ENCODE assay signal across 16 cellular contexts in the genomic region with DNA sequence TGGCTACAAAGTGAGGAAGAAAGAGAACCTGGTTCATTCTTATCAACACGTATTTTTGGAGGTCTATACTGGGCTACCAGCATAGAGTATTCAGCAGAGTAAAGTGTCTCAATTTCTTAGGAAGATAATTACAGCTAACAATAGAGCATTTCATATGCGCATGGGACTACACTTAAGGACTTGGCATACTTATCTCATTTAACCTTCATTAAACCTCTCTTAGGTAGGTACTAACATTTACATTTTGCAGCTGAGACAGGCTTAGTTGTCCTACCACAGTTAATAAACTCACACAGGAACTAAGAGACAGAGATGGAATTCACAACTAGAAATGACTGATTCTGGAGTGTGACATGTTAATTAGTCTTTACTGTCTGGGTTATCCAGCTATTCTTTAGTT.
DNase-seq lines count a peak whose midpoint lies in the region; TF ChIP-seq lines count a peak whose summit lies in the region.
"Had no signal": no experiment of that assay in that cellular context is flagged by ENCODE, and none has a peak within 500 bp of the region (broad histone marks: within the 10 kb centered on the region; RNA-seq: fewer than 3 reads in every experiment).

No MANE protein-coding gene starts in this region.

- peak overlapping the region; percentile 40 for H3K27ac ChIP-seq in cardiac muscle cell
- no peak overlapping the region for H3K27ac ChIP-seq in left ventricle myocardium inferior (replicated peaks)
- H3K27ac ChIP-seq in HUES64 (ENCODE audit: low read depth, low read length): peak overlapping the region; percentile 50; the same call in 1 of the 2 replicates
- peak overlapping the region; percentile 68 for H3K27ac ChIP-seq in iPS-18a (ENCODE audit: low read length)
- peak overlapping the region; percentile 8 to 10 for H3K27ac ChIP-seq in testis
- H3K27ac ChIP-seq: GM23248, KMS-11, RWPE1, SJSA1 had no signal

- TF ChIP-seq CTCF in cardiac muscle cell (IDR thresholded peaks at IDR 0.05; ENCODE audit: low read depth, low read length): no peak
- TF ChIP-seq CTCF in left ventricle myocardium inferior (IDR thresholded peaks at IDR 0.05; ENCODE audit: borderline replicate concordance): no peak
- TF ChIP-seq CTCF in testis (IDR thresholded peaks at IDR 0.05): no peak

- no peaks in the 10 kb centered on the region for H3K9me3 ChIP-seq in cardiac muscle cell (ENCODE audit: low read depth)
- no peaks in the 10 kb centered on the region for H3K9me3 ChIP-seq in left ventricle myocardium inferior (replicated peaks)
- no peaks in the 10 kb centered on the region for H3K9me3 ChIP-seq in HUES64 (ENCODE audit: insufficient read depth, low read depth, low read length)
- no peaks in the 10 kb centered on the region for H3K9me3 ChIP-seq in iPS-18a (ENCODE audit: control insufficient read depth, low read depth, low read length)
- no peaks in the 10 kb centered on the region for H3K9me3 ChIP-seq in testis
- H3K9me3 ChIP-seq: SJSA1 had no signal

- WGBS in HUES64: 64% methylated on average over 2 of the region's 2 CpGs
- 62 to 77% methylated on average over 2 of the region's 2 CpGs for WGBS in testis, 2 donors

- intact Hi-C loops in left ventricle myocardium inferior (cut with micrococcal nuclease) (no loop called here), testis (cut with DNase I; ENCODE audit: low total_unique reads) (no loop called here)

- no peak for TF ChIP-seq POLR2A in testis (IDR thresholded peaks at IDR 0.05)

- no peak overlapping the region for H3K4me3 ChIP-seq in cardiac muscle cell
- no peak overlapping the region for H3K4me3 ChIP-seq in left ventricle myocardium inferior
- H3K4me3 ChIP-seq in HUES64 (ENCODE audit: low read length): no peak overlapping the region
- peak overlapping the region; percentile 9 for H3K4me3 ChIP-seq in iPS-18a (ENCODE audit: low read length)
- no peak overlapping the region for H3K4me3 ChIP-seq in testis
- H3K4me3 ChIP-seq: GM23248, SJSA1 had no signal

- DNase-seq in cardiac muscle cell (ENCODE audit: low read depth in 1 of 2, low spot score in 1 of 2) (no peak), left ventricle myocardium inferior (no peak), testis (no peak), NCI-H2107 (lab: John Stamatoyannopoulos, UW) (no peak), NCI-H187 (lab: John Stamatoyannopoulos, UW) (no peak)
- DNase-seq: CD4-positive, alpha-beta T cell; GM23248; MM.1S; NCI-H226; NCI-H526 treated with DMSO at 0.1 percent for 48 hours; NK-92 treated with Interleukin-12 subunit alpha and Interleukin-12 subunit beta, amount 100 ng/mL, for 24 hours had no signal

- H3K36me3 ChIP-seq in cardiac muscle cell (peaks cover 62% of the 10 kb centered on the region), left ventricle myocardium inferior (peaks cover 25% of the 10 kb centered on the region), HUES64 (ENCODE audit: insufficient read depth, low read length) (peaks cover 98% of the 10 kb centered on the region), iPS-18a (ENCODE audit: control insufficient read depth, low read depth, low read length) (peaks cover 79% of the 10 kb centered on the region), testis (ENCODE audit: low read depth, missing control alignments) (no peaks in the 10 kb centered on the region)

- H3K27me3 ChIP-seq in cardiac muscle cell (no peaks in the 10 kb centered on the region), left ventricle myocardium inferior (ENCODE audit: low read depth) (no peaks in the 10 kb centered on the region), HUES64 (ENCODE audit: insufficient read depth, low read length) (no peaks in the 10 kb centered on the region), iPS-18a (ENCODE audit: control insufficient read depth, insufficient read depth, low read length) (no peaks in the 10 kb centered on the region), testis (no peaks in the 10 kb centered on the region)
- H3K27me3 ChIP-seq: SJSA1 had no signal

- H3K9ac ChIP-seq in HUES64 (ENCODE audit: low read depth, low read length): no peak overlapping the region
- H3K9ac ChIP-seq in iPS-18a (ENCODE audit: low read length): no peak overlapping the region
- H3K9ac ChIP-seq: GM23248, KMS-11 had no signal

- peaks cover 7% of the 10 kb centered on the region for H3K4me1 ChIP-seq in cardiac muscle cell (ENCODE audit: low read depth)
- H3K4me1 ChIP-seq in left ventricle myocardium inferior: peaks cover 55% of the 10 kb centered on the region
- peaks cover 30% of the 10 kb centered on the region for H3K4me1 ChIP-seq in HUES64 (ENCODE audit: insufficient read depth, low read length)
- H3K4me1 ChIP-seq in iPS-18a (ENCODE audit: control insufficient read depth, low read depth, low read length): peaks cover 22% of the 10 kb centered on the region
- H3K4me1 ChIP-seq in testis: peaks cover 4% of the 10 kb centered on the region
- H3K4me1 ChIP-seq: SJSA1 had no signal
